2 cellular contexts compared by ENCODE assay signal in genomic region chr15:39819449-39820016, GRCh38.
TF ChIP-seq lines count a peak whose summit lies in the region.

No MANE protein-coding gene starts in this region.

TF ChIP-seq in IMR-90, 13 proteins besides CTCF, POLR2A, EP300 and RAD21:
- TF ChIP-seq FOS (IDR thresholded peaks at IDR 0.05; ENCODE audit: low read depth, low read length) (no peak), MXI1 (IDR thresholded peaks at IDR 0.05; ENCODE audit: borderline replicate concordance, low read depth, low read length) (no peak), SMC3 (IDR thresholded peaks at IDR 0.05; ENCODE audit: low read depth, low read length) (no peak), BHLHE40 (IDR thresholded peaks at IDR 0.05; ENCODE audit: low read depth, low read length) (no peak), NFE2L2 (IDR thresholded peaks at IDR 0.05; ENCODE audit: low read depth, low read length) (no peak), MAFK (IDR thresholded peaks at IDR 0.05; ENCODE audit: low read depth, low read length) (no peak), RFX5 (IDR thresholded peaks at IDR 0.05; ENCODE audit: low read depth, low read length) (no peak), CHD1 (IDR thresholded peaks at IDR 0.05; ENCODE audit: low read depth, low read length) (no peak), CEBPB (IDR thresholded peaks at IDR 0.05; ENCODE audit: low read depth, low read length) (no peak), RCOR1 (IDR thresholded peaks at IDR 0.05; ENCODE audit: insufficient replicate concordance, low read length) (no peak), MAZ (IDR thresholded peaks at IDR 0.05; ENCODE audit: borderline replicate concordance, low read depth, low read length) (no peak), USF2 (IDR thresholded peaks at IDR 0.05; ENCODE audit: low read depth, low read length) (no peak), ELK1 (IDR thresholded peaks at IDR 0.05; ENCODE audit: borderline replicate concordance, low read depth, low read length) (no peak)

TF ChIP-seq in neural cell, 6 proteins besides CTCF, POLR2A, EP300 and RAD21:
- TF ChIP-seq POLR2AphosphoS5 (IDR thresholded peaks at IDR 0.05) = peak; percentile 43
- TF ChIP-seq, protein P1, sequence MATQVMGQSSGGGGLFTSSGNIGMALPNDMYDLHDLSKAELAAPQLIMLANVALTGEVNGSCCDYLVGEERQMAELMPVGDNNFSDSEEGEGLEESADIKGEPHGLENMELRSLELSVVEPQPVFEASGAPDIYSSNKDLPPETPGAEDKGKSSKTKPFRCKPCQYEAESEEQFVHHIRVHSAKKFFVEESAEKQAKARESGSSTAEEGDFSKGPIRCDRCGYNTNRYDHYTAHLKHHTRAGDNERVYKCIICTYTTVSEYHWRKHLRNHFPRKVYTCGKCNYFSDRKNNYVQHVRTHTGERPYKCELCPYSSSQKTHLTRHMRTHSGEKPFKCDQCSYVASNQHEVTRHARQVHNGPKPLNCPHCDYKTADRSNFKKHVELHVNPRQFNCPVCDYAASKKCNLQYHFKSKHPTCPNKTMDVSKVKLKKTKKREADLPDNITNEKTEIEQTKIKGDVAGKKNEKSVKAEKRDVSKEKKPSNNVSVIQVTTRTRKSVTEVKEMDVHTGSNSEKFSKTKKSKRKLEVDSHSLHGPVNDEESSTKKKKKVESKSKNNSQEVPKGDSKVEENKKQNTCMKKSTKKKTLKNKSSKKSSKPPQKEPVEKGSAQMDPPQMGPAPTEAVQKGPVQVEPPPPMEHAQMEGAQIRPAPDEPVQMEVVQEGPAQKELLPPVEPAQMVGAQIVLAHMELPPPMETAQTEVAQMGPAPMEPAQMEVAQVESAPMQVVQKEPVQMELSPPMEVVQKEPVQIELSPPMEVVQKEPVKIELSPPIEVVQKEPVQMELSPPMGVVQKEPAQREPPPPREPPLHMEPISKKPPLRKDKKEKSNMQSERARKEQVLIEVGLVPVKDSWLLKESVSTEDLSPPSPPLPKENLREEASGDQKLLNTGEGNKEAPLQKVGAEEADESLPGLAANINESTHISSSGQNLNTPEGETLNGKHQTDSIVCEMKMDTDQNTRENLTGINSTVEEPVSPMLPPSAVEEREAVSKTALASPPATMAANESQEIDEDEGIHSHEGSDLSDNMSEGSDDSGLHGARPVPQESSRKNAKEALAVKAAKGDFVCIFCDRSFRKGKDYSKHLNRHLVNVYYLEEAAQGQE (IDR thresholded peaks at IDR 0.05; ENCODE audit: borderline replicate concordance) = peak; percentile 67
- no peak for TF ChIP-seq MXI1 (conservative IDR thresholded peaks at IDR 0.05; ENCODE audit: poor library complexity, severe bottlenecking)
- TF ChIP-seq EZH2 (IDR thresholded peaks at IDR 0.05; ENCODE audit: borderline replicate concordance, insufficient read depth, low read length, poor library complexity, severe bottlenecking) = no peak
- no peak for TF ChIP-seq SMC3 (conservative IDR thresholded peaks at IDR 0.05; ENCODE audit: poor library complexity)
- TF ChIP-seq TAF1 (IDR thresholded peaks at IDR 0.05; ENCODE audit: low read depth) = no peak
TF ChIP-seq in neural cell: peak in this region for 2.
